Comparison of ENCODE assay signal across 8 cellular contexts in the genomic region with DNA sequence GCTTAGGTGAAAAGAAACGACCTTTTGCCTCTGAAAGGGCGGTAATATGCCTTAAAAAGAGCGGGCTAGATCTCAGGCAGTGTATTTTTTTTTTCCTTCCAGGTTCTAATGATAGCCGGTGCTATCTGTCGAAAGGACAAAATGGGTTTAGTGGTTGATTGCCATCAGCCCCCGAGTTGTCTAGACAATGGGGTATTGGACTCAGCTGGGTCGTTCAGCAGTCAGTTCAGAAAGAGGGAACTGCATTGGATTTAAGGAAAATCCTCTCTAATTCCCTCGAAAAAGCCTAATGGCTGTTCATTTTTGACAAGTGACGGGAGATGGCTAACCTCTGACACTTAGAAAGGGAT. TPM values are rescaled to one million over a fixed set of nuclear protein-coding genes. Genes with fewer than 3 reads are reported as not detected.
DNase-seq lines count a peak whose midpoint lies in the region; ATAC-seq and TF ChIP-seq lines count a peak whose summit lies in the region.

No MANE protein-coding gene starts in this region.

- POLR2A ChIA-PET in T-cell (lab: Charles Lee) = interaction anchor here in 1 of 2 donors (1.1 kb wide), 1 partner anchor 251 kb away, joined by 6 read pairs; a partner anchor contains a TSS

- peak overlapping the region; percentile 95 to 97 for H3K27ac Mint-ChIP-seq in T-cell

- no peaks in the 10 kb centered on the region for H3K9me3 Mint-ChIP-seq in T-cell

- peaks cover 33 to 50% (median 36%) of the 10 kb centered on the region in 3 donors for H3K4me1 Mint-ChIP-seq in T-cell

- TF ChIP-seq CTCF in fibroblast of villous mesenchyme (IDR thresholded peaks at IDR 0.05; ENCODE audit: insufficient read depth, low read depth, low read length) = no peak

- H3K4me3 ChIP-seq in fibroblast of villous mesenchyme (ENCODE audit: low read depth, low read length) = peak overlapping the region; percentile 85
- H3K4me3 ChIP-seq in skeletal muscle cell (ENCODE audit: low read depth, low read length) = peak overlapping the region; percentile 62

- peaks cover 8% of the 10 kb centered on the region for H3K36me3 Mint-ChIP-seq in T-cell

- H3K27me3 Mint-ChIP-seq in T-cell = no peaks in the 10 kb centered on the region

- peak overlapping the region; percentile 91 to 98 (median 97) for H3K4me3 Mint-ChIP-seq in T-cell

- DNase-seq in T-cell (no peak), fibroblast of villous mesenchyme (ENCODE audit: low read depth) (no peak), skeletal muscle cell (ENCODE audit: low read depth) (no peak), NCI-H524 (lab: John Stamatoyannopoulos, UW) (no peak)

- CTCF ChIA-PET in T-cell (lab: Charles Lee) = interaction anchor here (1.2 to 2.2 kb wide), 3 partner anchors 9 to 114 kb away, joined by 3 to 8 read pairs (median 4); no protein-coding TSS in a partner anchor

- ATAC-seq in GM21723 (IDR thresholded peaks at IDR 0.05; ENCODE audit: unreplicated experiment) (peak; percentile 5), T-cell (replicated peaks in 1 of 4) (no peak), HG03457 (IDR thresholded peaks at IDR 0.05; ENCODE audit: unreplicated experiment) (no peak), HG02885 (IDR thresholded peaks at IDR 0.05; ENCODE audit: poor library complexity, unreplicated experiment) (no peak)
- ATAC-seq in activated CD4-positive, CD25-positive, alpha-beta regulatory T cell treated with anti-CD3 and anti-CD28 coated beads, Interleukin-2, amount 50 U/mL, for 24 hours = no peak

RNA-seq across cellular contexts. Expression of a gene that starts 0.7 kb away (rescaled TPM):
- total RNA-seq in T-cell (10 to 100 TPM; 57.8 to 74.3 (median 72.3) TPM), fibroblast of villous mesenchyme (28.0 and 30.7 TPM in 2 replicates)

RNA-seq across cellular contexts. Expression of a gene that starts 19.3 kb away (rescaled TPM):
- total RNA-seq in T-cell (10 to 100 TPM; 33.8 to 60.2 (median 51.2) TPM), fibroblast of villous mesenchyme (39.3 and 46.1 TPM in 2 replicates)

RNA-seq across cellular contexts. Expression of a gene that starts 38.8 kb away (rescaled TPM):
- 100 to 1,000 TPM; 124 to 196 (median 188) TPM for total RNA-seq in T-cell
- total RNA-seq in fibroblast of villous mesenchyme = 375 and 469 TPM in 2 replicates

RNA-seq across cellular contexts. Expression of a gene that starts 39.0 kb away (rescaled TPM):
- total RNA-seq in T-cell (not detected), fibroblast of villous mesenchyme (not detected in 2 replicates)

RNA-seq across cellular contexts. Expression of a gene that starts 50.1 kb away (rescaled TPM):
- total RNA-seq in T-cell (100 to 1,000 TPM; 112 to 145 (median 125) TPM), fibroblast of villous mesenchyme (33.5 and 51.0 TPM in 2 replicates)
